Comparison of ENCODE assay signal across 1 cellular context in the genomic region with DNA sequence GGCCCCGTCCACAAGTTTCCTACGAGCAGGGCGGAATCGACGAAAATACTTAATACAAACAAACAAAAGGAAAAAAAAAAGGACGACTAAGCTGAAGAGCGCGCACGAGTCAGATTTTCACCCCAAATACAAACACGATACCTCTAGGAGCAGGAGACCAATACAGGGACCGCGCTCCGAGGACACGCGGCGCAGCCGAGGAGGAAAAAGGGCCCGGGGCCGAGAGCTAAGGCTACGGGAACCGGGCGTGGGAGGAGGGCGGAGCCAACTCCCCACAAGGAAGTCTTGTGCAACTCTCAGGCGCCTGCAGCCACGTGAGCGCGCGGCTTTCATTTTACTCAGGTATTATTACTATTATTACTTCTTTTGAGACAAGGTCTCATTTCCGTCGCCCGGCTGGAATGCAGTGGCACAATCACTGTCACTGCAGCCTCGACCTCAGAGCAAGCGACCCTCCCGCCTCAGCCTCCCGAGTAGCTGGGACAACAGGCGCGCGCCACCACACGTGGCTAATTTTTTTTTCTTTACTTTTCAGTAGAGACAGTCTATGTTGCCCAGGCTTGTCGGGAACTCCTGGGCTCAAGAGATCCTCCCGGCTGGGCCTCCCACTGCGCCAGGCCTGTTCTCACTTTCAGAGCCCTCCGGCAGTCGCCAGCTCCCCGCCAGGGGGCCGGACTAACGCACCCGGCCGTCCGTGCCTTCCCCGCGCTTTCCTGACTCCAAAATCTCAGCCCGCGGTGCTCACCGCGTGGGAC.
TF ChIP-seq lines count a peak whose summit lies in the region.

No MANE protein-coding gene starts in this region.

TF ChIP-seq in HepG2, 621 proteins besides CTCF, POLR2A, EP300 and RAD21 (continued from another document and continues in another):
- TF ChIP-seq ZXDC (CRISPR knock-in tag; IDR thresholded peaks at IDR 0.05) (no peak), ZNF768 (CRISPR knock-in tag; IDR thresholded peaks at IDR 0.05) (no peak), SOX6 (IDR thresholded peaks at IDR 0.05) (no peak), SOX6 (CRISPR knock-in tag; IDR thresholded peaks at IDR 0.05) (peak; percentile 58), ERF (CRISPR knock-in tag; IDR thresholded peaks at IDR 0.05) (no peak; the same call in 1 of the 2 replicates), ZNF234 (CRISPR knock-in tag; conservative IDR thresholded peaks at IDR 0.05) (no peak), ATF6 (CRISPR knock-in tag; conservative IDR thresholded peaks at IDR 0.05) (no peak), ZNF562 (CRISPR knock-in tag; IDR thresholded peaks at IDR 0.05; ENCODE audit: borderline replicate concordance) (no peak), RFX5 (IDR thresholded peaks at IDR 0.05; ENCODE audit: low read depth, low read length) (no peak), CSRNP1 (CRISPR knock-in tag; IDR thresholded peaks at IDR 0.05) (no peak), NR1H2 (CRISPR knock-in tag; IDR thresholded peaks at IDR 0.05; ENCODE audit: borderline replicate concordance, low read depth) (no peak), ZNF713 (CRISPR knock-in tag; IDR thresholded peaks at IDR 0.05) (no peak), ZNF792 (CRISPR knock-in tag; IDR thresholded peaks at IDR 0.05) (no peak), KDM6A (CRISPR knock-in tag; IDR thresholded peaks at IDR 0.05; ENCODE audit: low read depth) (no peak), ARID2 (CRISPR knock-in tag; IDR thresholded peaks at IDR 0.05; ENCODE audit: borderline replicate concordance) (no peak), ZNF451 (CRISPR knock-in tag; IDR thresholded peaks at IDR 0.05) (no peak), ZNF776 (CRISPR knock-in tag; IDR thresholded peaks at IDR 0.05) (no peak), NFE2L1 (CRISPR knock-in tag; IDR thresholded peaks at IDR 0.05; ENCODE audit: borderline replicate concordance) (no peak), NCOA1 (CRISPR knock-in tag; IDR thresholded peaks at IDR 0.05) (no peak), ZNF367 (CRISPR knock-in tag; IDR thresholded peaks at IDR 0.05; ENCODE audit: borderline replicate concordance) (no peak), ZNF672 (CRISPR knock-in tag; IDR thresholded peaks at IDR 0.05) (no peak), ZNF777 (CRISPR knock-in tag; IDR thresholded peaks at IDR 0.05) (peak; percentile 59), ZNF318 (CRISPR knock-in tag; IDR thresholded peaks at IDR 0.05) (no peak), RNF2 (conservative IDR thresholded peaks at IDR 0.05; ENCODE audit: low read depth) (0 out of 2 replicates have a peak, but pooled peaks have one; percentile 18), SCMH1 (CRISPR knock-in tag; IDR thresholded peaks at IDR 0.05; ENCODE audit: borderline replicate concordance) (no peak), RFXAP (CRISPR knock-in tag; IDR thresholded peaks at IDR 0.05; ENCODE audit: borderline replicate concordance) (no peak), ZMYM3 (CRISPR knock-in tag; IDR thresholded peaks at IDR 0.05) (peak; percentile 62; the same call in 1 of the 2 replicates), ZNF282 (IDR thresholded peaks at IDR 0.05; ENCODE audit: partially characterized antibody) (no peak), DNMT3B (CRISPR knock-in tag; conservative IDR thresholded peaks at IDR 0.05) (no peak), ELF4 (CRISPR knock-in tag; IDR thresholded peaks at IDR 0.05; ENCODE audit: borderline replicate concordance) (no peak), SMAD1 (CRISPR knock-in tag; IDR thresholded peaks at IDR 0.05; ENCODE audit: borderline replicate concordance, low read depth) (no peak), ZNF816 (CRISPR knock-in tag; IDR thresholded peaks at IDR 0.05; ENCODE audit: borderline replicate concordance) (no peak; the same call in 1 of the 2 replicates), HNRNPLL (IDR thresholded peaks at IDR 0.05; ENCODE audit: low read depth, low read length, poor library complexity, severe bottlenecking) (peak; percentile 20), NFYB (CRISPR knock-in tag; IDR thresholded peaks at IDR 0.05) (no peak; the same call in 1 of the 2 replicates)
- TF ChIP-seq, protein P1, sequence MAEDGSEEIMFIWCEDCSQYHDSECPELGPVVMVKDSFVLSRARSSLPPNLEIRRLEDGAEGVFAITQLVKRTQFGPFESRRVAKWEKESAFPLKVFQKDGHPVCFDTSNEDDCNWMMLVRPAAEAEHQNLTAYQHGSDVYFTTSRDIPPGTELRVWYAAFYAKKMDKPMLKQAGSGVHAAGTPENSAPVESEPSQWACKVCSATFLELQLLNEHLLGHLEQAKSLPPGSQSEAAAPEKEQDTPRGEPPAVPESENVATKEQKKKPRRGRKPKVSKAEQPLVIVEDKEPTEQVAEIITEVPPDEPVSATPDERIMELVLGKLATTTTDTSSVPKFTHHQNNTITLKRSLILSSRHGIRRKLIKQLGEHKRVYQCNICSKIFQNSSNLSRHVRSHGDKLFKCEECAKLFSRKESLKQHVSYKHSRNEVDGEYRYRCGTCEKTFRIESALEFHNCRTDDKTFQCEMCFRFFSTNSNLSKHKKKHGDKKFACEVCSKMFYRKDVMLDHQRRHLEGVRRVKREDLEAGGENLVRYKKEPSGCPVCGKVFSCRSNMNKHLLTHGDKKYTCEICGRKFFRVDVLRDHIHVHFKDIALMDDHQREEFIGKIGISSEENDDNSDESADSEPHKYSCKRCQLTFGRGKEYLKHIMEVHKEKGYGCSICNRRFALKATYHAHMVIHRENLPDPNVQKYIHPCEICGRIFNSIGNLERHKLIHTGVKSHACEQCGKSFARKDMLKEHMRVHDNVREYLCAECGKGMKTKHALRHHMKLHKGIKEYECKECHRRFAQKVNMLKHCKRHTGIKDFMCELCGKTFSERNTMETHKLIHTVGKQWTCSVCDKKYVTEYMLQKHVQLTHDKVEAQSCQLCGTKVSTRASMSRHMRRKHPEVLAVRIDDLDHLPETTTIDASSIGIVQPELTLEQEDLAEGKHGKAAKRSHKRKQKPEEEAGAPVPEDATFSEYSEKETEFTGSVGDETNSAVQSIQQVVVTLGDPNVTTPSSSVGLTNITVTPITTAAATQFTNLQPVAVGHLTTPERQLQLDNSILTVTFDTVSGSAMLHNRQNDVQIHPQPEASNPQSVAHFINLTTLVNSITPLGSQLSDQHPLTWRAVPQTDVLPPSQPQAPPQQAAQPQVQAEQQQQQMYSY (CRISPR knock-in tag; IDR thresholded peaks at IDR 0.05): no peak
- TF ChIP-seq, protein P2, sequence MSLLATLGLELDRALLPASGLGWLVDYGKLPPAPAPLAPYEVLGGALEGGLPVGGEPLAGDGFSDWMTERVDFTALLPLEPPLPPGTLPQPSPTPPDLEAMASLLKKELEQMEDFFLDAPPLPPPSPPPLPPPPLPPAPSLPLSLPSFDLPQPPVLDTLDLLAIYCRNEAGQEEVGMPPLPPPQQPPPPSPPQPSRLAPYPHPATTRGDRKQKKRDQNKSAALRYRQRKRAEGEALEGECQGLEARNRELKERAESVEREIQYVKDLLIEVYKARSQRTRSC (CRISPR knock-in tag; IDR thresholded peaks at IDR 0.05; ENCODE audit: low read depth): 0 out of 2 replicates have a peak, but pooled peaks have one; percentile 36
